ENCODE assay signal across 8 cellular contexts in the genomic region with DNA sequence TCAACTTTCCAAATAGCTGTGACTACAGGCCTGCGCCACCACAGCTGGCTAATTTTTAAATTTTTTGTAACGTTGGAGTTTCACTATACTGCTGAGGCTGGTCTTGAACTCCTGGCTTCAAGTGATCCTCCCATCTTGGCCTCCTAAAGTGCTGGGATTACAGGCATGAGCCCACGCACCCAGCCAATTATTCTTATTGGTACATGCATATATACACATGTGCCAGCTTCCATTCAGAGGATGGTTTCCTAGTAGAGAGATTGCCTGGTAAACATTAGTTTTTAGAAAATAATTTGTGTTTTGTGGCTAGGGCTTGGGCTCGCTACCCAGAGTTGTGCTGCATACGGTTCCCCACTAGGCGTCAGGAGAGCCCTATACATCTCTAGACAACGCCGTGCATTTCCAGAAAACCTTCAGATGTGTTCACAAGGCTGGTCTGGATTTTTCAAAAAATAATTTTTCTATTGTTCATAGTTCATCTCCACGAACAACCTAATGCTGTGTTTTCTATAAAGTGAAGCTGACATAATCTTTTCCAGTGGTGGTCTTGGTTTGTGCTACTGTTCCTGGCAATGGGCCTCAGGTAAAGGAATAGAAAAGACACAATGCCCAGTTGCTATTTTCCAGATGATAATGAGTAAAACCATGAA. TPM values are rescaled to one million over a fixed set of nuclear protein-coding genes. Genes with fewer than 3 reads are reported as not detected.
DNase-seq lines count a peak whose midpoint lies in the region; ATAC-seq and TF ChIP-seq lines count a peak whose summit lies in the region.

No MANE protein-coding gene starts in this region.

- no peaks in the 10 kb centered on the region for H3K27me3 Mint-ChIP-seq in neural crest cell (ENCODE audit: low read depth)

- peak; percentile 67 for DNase-seq in SIG-M5 treated with dmso at 0.1 percent for 504 hours (lab: John Stamatoyannopoulos, UW; ENCODE audit: unreplicated experiment)
- no peak for DNase-seq in SIG-M5 (lab: John Stamatoyannopoulos, UW)
- peak; percentile 46 for DNase-seq in NOMO-1 treated with DMSO at 0.1 percent for 48 hours (lab: John Stamatoyannopoulos, UW; ENCODE audit: unreplicated experiment)
- peak; percentile 14 for DNase-seq in activated T-helper 1 cell treated with Interleukin-2 at 50 U/mL for 16 hours (ENCODE audit: low read depth)
- DNase-seq in fibroblast of villous mesenchyme (ENCODE audit: low read depth) = peak; percentile 76
- peak; percentile 52 for DNase-seq in neural crest cell (ENCODE audit: low read depth, low spot score)

- ATAC-seq in HG03280 (IDR thresholded peaks at IDR 0.05; ENCODE audit: unreplicated experiment) = peak; percentile 69
- ATAC-seq in GM19467 (IDR thresholded peaks at IDR 0.05; ENCODE audit: unreplicated experiment) = no peak

- H3K4me3 ChIP-seq in fibroblast of villous mesenchyme (ENCODE audit: low read depth, low read length) = no peak overlapping the region

- H3K4me3 Mint-ChIP-seq in neural crest cell = no peak overlapping the region

- H3K4me1 Mint-ChIP-seq in neural crest cell = peaks cover 5% of the 10 kb centered on the region

- H3K9me3 Mint-ChIP-seq in neural crest cell = no peaks in the 10 kb centered on the region

- H3K36me3 Mint-ChIP-seq in neural crest cell (ENCODE audit: low read depth) = no peaks in the 10 kb centered on the region

- no peak overlapping the region for H3K27ac Mint-ChIP-seq in neural crest cell (ENCODE audit: unreplicated experiment)

- TF ChIP-seq CTCF in fibroblast of villous mesenchyme (IDR thresholded peaks at IDR 0.05; ENCODE audit: insufficient read depth, low read depth, low read length) = peak; percentile 97
- TF ChIP-seq CTCF in neural crest cell (conservative IDR thresholded peaks at IDR 0.05) = peak; percentile 98

RNA-seq across cellular contexts. Expression of gene AFG3L2, which starts 14.6 kb away (rescaled TPM):
- total RNA-seq in fibroblast of villous mesenchyme (43.5 and 63.0 TPM in 2 replicates), neural crest cell (55.3 and 56.4 TPM in 2 replicates)

RNA-seq across cellular contexts. Expression of gene PRELID3A, which starts 16.1 kb away (rescaled TPM):
- total RNA-seq in fibroblast of villous mesenchyme (4.3 and 5.5 TPM in 2 replicates), neural crest cell (21.6 and 32.5 TPM in 2 replicates)
